Comparison of ENCODE assay signal across 25 cellular contexts in the genomic region with DNA sequence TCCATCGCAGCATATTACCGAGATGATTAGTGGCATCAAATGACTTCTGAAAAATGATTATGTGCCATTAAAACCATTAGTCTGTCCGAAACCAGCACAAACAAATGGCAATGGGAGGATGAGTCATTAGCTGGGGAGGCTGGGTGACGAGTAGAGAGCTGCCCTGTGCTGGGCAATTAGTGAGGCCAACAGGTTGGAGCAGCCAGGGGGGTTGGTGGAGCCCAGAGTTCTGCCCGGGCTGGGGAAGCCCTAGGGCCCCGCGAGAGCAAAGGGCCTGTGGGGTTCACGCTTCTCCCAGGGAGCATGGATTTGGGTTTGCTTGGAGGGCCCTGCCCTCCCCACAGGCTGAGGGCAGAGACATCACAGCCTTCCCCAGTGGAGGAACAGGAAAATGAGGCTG.
DNase-seq lines count a peak whose midpoint lies in the region; ATAC-seq and TF ChIP-seq lines count a peak whose summit lies in the region.
"Had no signal": no experiment of that assay in that cellular context is flagged by ENCODE, and none has a peak within 500 bp of the region (broad histone marks: within the 10 kb centered on the region; RNA-seq: fewer than 3 reads in every experiment).

No MANE protein-coding gene starts in this region.

- no peak overlapping the region for H2BK12ac ChIP-seq in neuronal stem cell (ENCODE audit: low read length)

- H3K4me1 ChIP-seq in HCT116 (ENCODE audit: control insufficient read depth in 1 of 2, insufficient read depth in 2 of 2, low read length in 2 of 2) (peaks cover 0 to 5% of the 10 kb centered on the region in 2 experiments; a peak in 1 of 4 replicates), neuronal stem cell (ENCODE audit: control insufficient read depth in 2 of 2, insufficient read depth in 1 of 2, low read depth in 1 of 2, low read length in 2 of 2) (peaks cover 0 to 9% of the 10 kb centered on the region in 2 donors)

- ATAC-seq in HCT116 (0 out of 2 replicates have a peak, but pooled peaks have one; percentile 24), HG02642 (IDR thresholded peaks at IDR 0.05; ENCODE audit: poor library complexity, unreplicated experiment) (no peak)
- ATAC-seq: HepG2, Right ventricle myocardium inferior had no signal

- no peak overlapping the region for H3K4ac ChIP-seq in neuronal stem cell (ENCODE audit: low read length)

- no TSS peak for BruUV-seq in HCT116 (replicated peaks; lab: Mats Ljungman, UMichigan)

- no peak overlapping the region for H3K9ac ChIP-seq in HCT116 (ENCODE audit: low read length)
- H3K9ac ChIP-seq in neuronal stem cell (ENCODE audit: low read depth, low read length, poor library complexity) = no peak overlapping the region

- DNase-seq in NCI-H1436 treated with DMSO at 0.1 percent for 48 hours (lab: John Stamatoyannopoulos, UW) = peak; percentile 24
- DNase-seq in NCI-H1436 (lab: John Stamatoyannopoulos, UW) = no peak
- DNase-seq in HCT116 (ENCODE audit: low read depth, low spot score) = no peak
- DNase-seq in RKO (ENCODE audit: low spot score) = peak; percentile 10
- no peak for DNase-seq in neuronal stem cell (ENCODE audit: low spot score)
- DNase-seq in H4 (ENCODE audit: low spot score) = no peak
- DNase-seq in activated gamma-delta T cell (lab: John Stamatoyannopoulos, UW) = no peak
- DNase-seq: Calu3; CD8-positive, alpha-beta memory T cell; DMS53; EL; H7; KBM-7; NCI-H1092 treated with DMSO at 0.1 percent for 48 hours; NCI-H1694 treated with DMSO at 0.1 percent for 48 hours; NCI-H524 treated with DMSO at 0.1 percent for 48 hours; OCI-M1; SW 1271; T-helper 2 cell had no signal

- no peak for TF ChIP-seq POLR2A in HCT116 (IDR thresholded peaks at IDR 0.05; ENCODE audit: borderline replicate concordance, extremely low read depth, insufficient read depth, insufficient read length)

- RAD21 ChIA-PET in HCT116 (lab: Charles Lee; ENCODE audit: low non-redundant PET in 1 of 2, low total read pairs in 2 of 2, uncharacterized antibody in 2 of 2, unreplicated experiment in 2 of 2) = no interaction called here

- POLR2A ChIA-PET in HCT116 (lab: Charles Lee) = no interaction called here

- no peak overlapping the region for H3K18ac ChIP-seq in neuronal stem cell (ENCODE audit: low read length)

- no peak for TF ChIP-seq CTCF in HCT116 (IDR thresholded peaks at IDR 0.05 in 2 of 3, conservative IDR thresholded peaks at IDR 0.05 in 1 of 3; ENCODE audit: borderline replicate concordance in 1 of 3, insufficient read depth in 1 of 3, low read depth in 2 of 3, low read length in 2 of 3)

- no peaks in the 10 kb centered on the region for H3K9me2 ChIP-seq in HCT116 (ENCODE audit: insufficient read depth)

- TF ChIP-seq RAD21 in HCT116 (IDR thresholded peaks at IDR 0.05; ENCODE audit: low read depth) = no peak

- H2BK15ac ChIP-seq in neuronal stem cell (ENCODE audit: low read length) = no peak overlapping the region

- H3K4me2 ChIP-seq in HCT116 (ENCODE audit: low read length) = no peak overlapping the region
- H3K4me2 ChIP-seq in neuronal stem cell (ENCODE audit: insufficient read depth, low read length, poor library complexity, severe bottlenecking) = no peak overlapping the region

- no peaks in the 10 kb centered on the region for H4K20me1 ChIP-seq in HCT116 (ENCODE audit: insufficient read depth)

- WGBS in neuronal stem cell (ENCODE audit: extremely low coverage in 2 of 2, insufficient read length in 2 of 2, insufficient replicate concordance in 1 of 2), 2 donors = no CpG with 5 or more reads among the region's 8 CpGs

- H3K14ac ChIP-seq in neuronal stem cell (ENCODE audit: low read length) = no peak overlapping the region

- peak overlapping the region; percentile 14 for H4K91ac ChIP-seq in neuronal stem cell (ENCODE audit: low read depth, low read length, poor library complexity)

- H3K27me3 ChIP-seq in HCT116 (ENCODE audit: insufficient read depth, low read length) = peaks cover 51% of the 10 kb centered on the region
- H3K27me3 ChIP-seq in neuronal stem cell (ENCODE audit: control insufficient read depth in 3 of 3, insufficient read depth in 3 of 3, low read depth in 1 of 3, low read length in 3 of 3) = peaks cover 0 to 24% (median 0%) of the 10 kb centered on the region in 3 experiments

- CTCF ChIA-PET in HCT116 (lab: Charles Lee) = no interaction called here

- no peak overlapping the region for H2AK5ac ChIP-seq in neuronal stem cell (ENCODE audit: low read depth, low read length)

- H2BK120ac ChIP-seq in neuronal stem cell (ENCODE audit: low read depth, low read length) = no peak overlapping the region

- H2BK5ac ChIP-seq in neuronal stem cell (ENCODE audit: low read length) = peak overlapping the region; percentile 43

- intact Hi-C loops in HCT116 (cut with micrococcal nuclease) = no loop called here

- H3K9me3 ChIP-seq in HCT116 (ENCODE audit: control insufficient read depth in 1 of 2, insufficient read depth in 1 of 2, low read depth in 1 of 2, low read length in 2 of 2) (no peaks in the 10 kb centered on the region), neuronal stem cell (replicated peaks in 1 of 2; ENCODE audit: control insufficient read depth in 2 of 2, insufficient read depth in 1 of 2, low read depth in 1 of 2, low read length in 2 of 2) (no peaks in the 10 kb centered on the region)

- H4K8ac ChIP-seq in neuronal stem cell (ENCODE audit: low read depth, low read length) = no peak overlapping the region

- no peaks in the 10 kb centered on the region for H3K79me2 ChIP-seq in HCT116 (ENCODE audit: insufficient read depth, low read length)

- no peak overlapping the region for H3K4me3 ChIP-seq in HCT116 (replicated peaks in 1 of 2; ENCODE audit: low read depth in 1 of 2, low read length in 2 of 2)
- no peak overlapping the region for H3K4me3 ChIP-seq in neuronal stem cell (ENCODE audit: low read length in 2 of 2)

- no peak overlapping the region for H3K23ac ChIP-seq in neuronal stem cell (ENCODE audit: low read depth, low read length, poor library complexity)

- H3K27ac ChIP-seq in HCT116 (ENCODE audit: low read depth, low read length) = no peak overlapping the region
- no peak overlapping the region for H3K27ac ChIP-seq in neuronal stem cell (replicated peaks; ENCODE audit: low read length)
- H3K27ac ChIP-seq: 22Rv1, C4-2B, HL-60 had no signal

- H3K79me1 ChIP-seq in neuronal stem cell (ENCODE audit: low read depth, low read length) = no peaks in the 10 kb centered on the region

- H3K36me3 ChIP-seq in HCT116 (ENCODE audit: control insufficient read depth in 1 of 2, insufficient read depth in 2 of 2, low read length in 2 of 2) (no peaks in the 10 kb centered on the region), neuronal stem cell (replicated peaks in 1 of 2; ENCODE audit: control insufficient read depth in 2 of 2, insufficient read depth in 2 of 2, low read length in 2 of 2) (no peaks in the 10 kb centered on the region)

- no peak overlapping the region for H2AFZ ChIP-seq in HCT116 (ENCODE audit: low read depth, low read length, poor library complexity, severe bottlenecking)
- H2AFZ ChIP-seq in neuronal stem cell (ENCODE audit: low read length) = no peak overlapping the region

TF ChIP-seq in HCT116, 20 proteins besides CTCF, POLR2A, EP300 and RAD21 (continues in another document):
- TF ChIP-seq JUND (IDR thresholded peaks at IDR 0.05) (no peak), REST (IDR thresholded peaks at IDR 0.05; ENCODE audit: low read depth) (no peak), ZBTB33 (IDR thresholded peaks at IDR 0.05; ENCODE audit: extremely low read depth, insufficient replicate concordance, low read length) (no peak), CBX3 (IDR thresholded peaks at IDR 0.05; ENCODE audit: low read depth) (no peak), YY1 (IDR thresholded peaks at IDR 0.05; ENCODE audit: extremely low read depth, insufficient replicate concordance, low read depth, low read length) (no peak), EZH2 (IDR thresholded peaks at IDR 0.05) (no peak), SIN3A (IDR thresholded peaks at IDR 0.05; ENCODE audit: low read depth) (no peak), EZH2phosphoT487 (IDR thresholded peaks at IDR 0.05; ENCODE audit: borderline replicate concordance) (no peak)

Comparison
In these comparisons a context has a peak if more than half of its experiments do, and no peak if none do; other contexts are left out.
1. DNase-seq: peak in NCI-H1436 treated with DMSO at 0.1 percent for 48 hours (single experiment) and RKO (single experiment); none in NCI-H1436 (single experiment), HCT116 (single experiment), neuronal stem cell (single experiment), H4 (single experiment) and activated gamma-delta T cell (single experiment).